Comparison of ENCODE assay signal across 8 cellular contexts in the genomic region with DNA sequence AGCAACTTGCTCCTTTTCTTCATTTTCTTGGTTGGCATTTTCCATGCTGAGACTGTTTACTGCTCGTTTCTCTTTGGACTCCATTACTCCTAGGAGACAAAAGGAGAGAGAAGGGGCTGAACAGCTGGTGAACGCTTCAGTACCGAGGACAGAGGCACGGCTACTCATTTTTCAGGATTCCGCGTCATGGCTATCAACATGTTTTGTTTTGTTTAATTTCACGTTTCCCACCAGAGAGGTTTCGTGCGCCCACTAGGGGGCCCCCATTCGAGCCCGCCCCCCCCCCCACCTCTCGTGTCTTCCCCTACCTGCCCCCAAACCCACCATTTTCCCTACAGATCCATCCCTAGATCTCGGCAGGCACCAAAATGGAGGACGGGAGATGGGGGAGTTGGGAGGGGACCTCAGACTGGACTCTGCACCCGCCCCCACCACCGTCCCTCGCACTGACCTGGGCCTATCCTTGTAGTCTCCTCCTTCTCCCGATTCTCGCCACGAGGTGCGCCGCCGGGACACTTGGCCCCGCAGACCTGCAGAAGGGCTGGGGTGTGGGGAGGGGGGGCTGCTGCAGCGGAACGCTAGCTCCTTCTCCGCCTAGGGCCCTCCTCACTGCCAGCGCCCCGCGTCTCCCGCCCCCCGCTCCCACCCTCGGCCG. TPM values are rescaled to one million over a fixed set of nuclear protein-coding genes. Genes with fewer than 3 reads are reported as not detected.
DNase-seq lines count a peak whose midpoint lies in the region; ATAC-seq, FAIRE-seq and TF ChIP-seq lines count a peak whose summit lies in the region.

No MANE protein-coding gene starts in this region.

- ATAC-seq in thoracic aorta (ENCODE audit: insufficient number of reproducible peaks, low FRiP score, low read depth) (no peak), GM21526 (IDR thresholded peaks at IDR 0.05; ENCODE audit: low FRiP score, unreplicated experiment) (no peak)
- no peak for ATAC-seq in CD8-positive, alpha-beta T cell

- H3K4me3 ChIP-seq in astrocyte (ENCODE audit: insufficient read depth, low read depth, low read length) (peak overlapping the region; percentile 34), thoracic aorta (peak overlapping the region; percentile 42)
- no peak overlapping the region for H3K4me3 ChIP-seq in CD8-positive, alpha-beta T cell (ENCODE audit: low read depth, low read length)

- H3K27ac Mint-ChIP-seq in astrocyte (ENCODE audit: unreplicated experiment): no peak overlapping the region
- no peak overlapping the region for H3K27ac Mint-ChIP-seq in CD8-positive, alpha-beta T cell

- peak overlapping the region; percentile 56 for H2AFZ ChIP-seq in astrocyte (ENCODE audit: low read depth, low read length)

- peak overlapping the region; percentile 71 for H3K4me2 ChIP-seq in astrocyte (ENCODE audit: low read length)

- H3K4me3 Mint-ChIP-seq in astrocyte (ENCODE audit: unreplicated experiment): peak overlapping the region; percentile 80
- H3K4me3 Mint-ChIP-seq in CD8-positive, alpha-beta T cell: no peak overlapping the region

- H4K20me1 ChIP-seq in astrocyte (ENCODE audit: insufficient read depth, low read length): no peaks in the 10 kb centered on the region

- no peaks in the 10 kb centered on the region for H3K9me3 ChIP-seq in astrocyte (ENCODE audit: insufficient read depth, low read depth, low read length)
- no peaks in the 10 kb centered on the region for H3K9me3 ChIP-seq in thoracic aorta
- H3K9me3 ChIP-seq in CD8-positive, alpha-beta T cell (ENCODE audit: low read length): no peaks in the 10 kb centered on the region

- H3K4me1 Mint-ChIP-seq in astrocyte (ENCODE audit: low read depth, unreplicated experiment): peaks cover 3% of the 10 kb centered on the region
- H3K4me1 Mint-ChIP-seq in CD8-positive, alpha-beta T cell (ENCODE audit: low read depth): no peaks in the 10 kb centered on the region

- in situ Hi-C loops in Caki2 (cut with HindIII; ENCODE audit: low pct_unique_long_range_greater_than_20kb, low sequenced_read_pairs): no loop called here

- H3K4me1 ChIP-seq in astrocyte (ENCODE audit: insufficient read depth, low read length) (no peaks in the 10 kb centered on the region), thoracic aorta (ENCODE audit: control insufficient read depth in 1 of 2, low read depth in 2 of 2) (no peaks in the 10 kb centered on the region)
- no peaks in the 10 kb centered on the region for H3K4me1 ChIP-seq in CD8-positive, alpha-beta T cell (ENCODE audit: insufficient read depth, low read length)

- H3K27me3 ChIP-seq in astrocyte (ENCODE audit: insufficient read depth, low read length) (no peaks in the 10 kb centered on the region), thoracic aorta (replicated peaks; ENCODE audit: insufficient read depth) (no peaks in the 10 kb centered on the region)
- no peaks in the 10 kb centered on the region for H3K27me3 ChIP-seq in CD8-positive, alpha-beta T cell (ENCODE audit: insufficient read depth, low read length)

- H3K27ac ChIP-seq in astrocyte (ENCODE audit: low read depth, low read length): peak overlapping the region; percentile 42
- H3K27ac ChIP-seq in thoracic aorta: no peak overlapping the region
- H3K27ac ChIP-seq in CD8-positive, alpha-beta T cell (ENCODE audit: low read depth, low read length): no peak overlapping the region

- POLR2A ChIA-PET in CD8-positive, alpha-beta T cell (lab: Charles Lee): no interaction called here

- TF ChIP-seq CTCF in astrocyte (IDR thresholded peaks at IDR 0.05; ENCODE audit: insufficient read depth, low read depth, low read length) (no peak), thoracic aorta (IDR thresholded peaks at IDR 0.05) (no peak)
- TF ChIP-seq CTCF in CD8-positive, alpha-beta T cell (IDR thresholded peaks at IDR 0.05): no peak

- no peaks in the 10 kb centered on the region for H3K36me3 Mint-ChIP-seq in astrocyte (ENCODE audit: low read depth, unreplicated experiment)
- no peaks in the 10 kb centered on the region for H3K36me3 Mint-ChIP-seq in CD8-positive, alpha-beta T cell

- CTCF ChIA-PET in CD8-positive, alpha-beta T cell (lab: Charles Lee): no interaction called here

- no peaks in the 10 kb centered on the region for H3K9me3 Mint-ChIP-seq in astrocyte (ENCODE audit: unreplicated experiment)
- H3K9me3 Mint-ChIP-seq in CD8-positive, alpha-beta T cell: no peaks in the 10 kb centered on the region

- no peaks in the 10 kb centered on the region for H3K36me3 ChIP-seq in astrocyte (ENCODE audit: insufficient read depth, low read length)
- H3K36me3 ChIP-seq in thoracic aorta: no peaks in the 10 kb centered on the region
- H3K36me3 ChIP-seq in CD8-positive, alpha-beta T cell (ENCODE audit: insufficient read depth, low read length): no peaks in the 10 kb centered on the region

- peak overlapping the region; percentile 74 for H3K9ac ChIP-seq in astrocyte (ENCODE audit: low read length)

- intact Hi-C loops in CD8-positive, alpha-beta T cell (cut with DNase I, micrococcal nuclease): no loop called here

- peak; percentile 64 for FAIRE-seq in astrocyte (lab: Jason Lieb, UNC)

- no peaks in the 10 kb centered on the region for H3K79me2 ChIP-seq in astrocyte (ENCODE audit: insufficient read depth, low read length)

- H3K27me3 Mint-ChIP-seq in astrocyte (ENCODE audit: low read depth, unreplicated experiment): no peaks in the 10 kb centered on the region
- H3K27me3 Mint-ChIP-seq in CD8-positive, alpha-beta T cell (ENCODE audit: low read depth): peaks cover 15% of the 10 kb centered on the region

- DNase-seq in Caki2 (ENCODE audit: low read depth): peak; percentile 3
- DNase-seq in NCI-H1417 (lab: John Stamatoyannopoulos, UW): peak; percentile 16 to 81 (median 71)
- DNase-seq in astrocyte (ENCODE audit: low read depth): peak; percentile 10
- DNase-seq in inferior parietal cortex (ENCODE audit: extremely low spot score): peak; percentile 11
- DNase-seq in thoracic aorta (ENCODE audit: low spot score): no peak
- no peak for DNase-seq in ureter (ENCODE audit: low spot score)
- DNase-seq in CD8-positive, alpha-beta T cell: no peak

RNA-seq across cellular contexts. Expression of a gene that starts 0.7 kb away (rescaled TPM):
- not detected in 2 replicates for total RNA-seq in Caki2 (2014; rRNA removed; shearing (Covaris generic); ENCODE audit: low replicate concordance)
- total RNA-seq in astrocyte (15.5 and 16.6 TPM in 2 replicates), thoracic aorta (under 1 TPM in 1 of 2 donors, not detected in 1; 0.92 TPM), ureter (2.4 TPM)
- total RNA-seq in CD8-positive, alpha-beta T cell: 1 to 10 TPM; 1.0 to 2.2 TPM

RNA-seq across cellular contexts. Expression of a gene that starts 29.6 kb away (rescaled TPM):
- total RNA-seq in Caki2 (2014; rRNA removed; shearing (Covaris generic); ENCODE audit: low replicate concordance): not detected in 2 replicates
- not detected in 2 replicates for total RNA-seq in astrocyte
- under 1 TPM; 0.49 to 0.54 TPM for total RNA-seq in thoracic aorta
- 1.9 TPM for total RNA-seq in ureter
- total RNA-seq in CD8-positive, alpha-beta T cell: not detected

Comparison
In these comparisons a context has a peak if more than half of its experiments do, and no peak if none do; other contexts are left out.
1. DNase-seq: peak in Caki2 (single experiment), NCI-H1417 (3 of 3), astrocyte (single experiment) and inferior parietal cortex (single experiment); none in thoracic aorta (single experiment), ureter (single experiment) and CD8-positive, alpha-beta T cell (0 of 7).